ENCODE assay signal across 13 cellular contexts in genomic region chr4:138392751-138393308, GRCh38.
DNase-seq lines count a peak whose midpoint lies in the region; ATAC-seq lines count a peak whose summit lies in the region.
"Had no signal": no experiment of that assay in that cellular context is flagged by ENCODE, and none has a peak within 500 bp of the region (broad histone marks: within the 10 kb centered on the region; RNA-seq: fewer than 3 reads in every experiment).

No MANE protein-coding gene starts in this region.

- peak; percentile 59 for DNase-seq in SKM-1 (lab: John Stamatoyannopoulos, UW; ENCODE audit: unreplicated experiment)
- no peak for DNase-seq in NK-92 treated with Interleukin-12 subunit alpha and Interleukin-12 subunit beta, amount 100 ng/mL, for 24 hours (lab: John Stamatoyannopoulos, UW)
- no peak for DNase-seq in DMS153 treated with DMSO at 0.1 percent for 48 hours (lab: John Stamatoyannopoulos, UW; ENCODE audit: unreplicated experiment)
- DNase-seq in occipital lobe (lab: John Stamatoyannopoulos, UW): no peak
- DNase-seq: lower lobe of right lung; NCI-H1930; posterior cingulate gyrus; stimulated activated CD4-positive, alpha-beta T cell treated with anti-CD3 and anti-CD28 coated beads, Interleukin-4, amount 100 ng/mL, for 1 hour had no signal

- ATAC-seq in GM18502 (IDR thresholded peaks at IDR 0.05; ENCODE audit: poor library complexity, unreplicated experiment) (peak; percentile 77), GM21526 (IDR thresholded peaks at IDR 0.05; ENCODE audit: low FRiP score, unreplicated experiment) (peak; percentile 76), HG03196 (IDR thresholded peaks at IDR 0.05; ENCODE audit: unreplicated experiment) (peak; percentile 60), HG03045 (IDR thresholded peaks at IDR 0.05; ENCODE audit: unreplicated experiment) (no peak)
- ATAC-seq: Panc1 had no signal
